Comparison of ENCODE assay signal across 13 cellular contexts in genomic region chr16:27436065-27436464, GRCh38. TPM values are rescaled to one million over a fixed set of nuclear protein-coding genes. Genes with fewer than 3 reads are reported as not detected.
DNase-seq lines count a peak whose midpoint lies in the region; ATAC-seq and TF ChIP-seq lines count a peak whose summit lies in the region.
"Had no signal": no experiment of that assay in that cellular context is flagged by ENCODE, and none has a peak within 500 bp of the region (broad histone marks: within the 10 kb centered on the region; RNA-seq: fewer than 3 reads in every experiment).

No MANE protein-coding gene starts in this region.

- no peak for ATAC-seq in stimulated activated naive B cell treated with anti-CD40 and anti-IgM and Interleukin-4, amounts not matched to agents 10 μg/mL and 1 μg/mL and 100 μg/mL, for 72 hours (replicated peaks)
- ATAC-seq in HG03354 (IDR thresholded peaks at IDR 0.05; ENCODE audit: poor library complexity, severe bottlenecking, unreplicated experiment) (no peak), HG03097 (IDR thresholded peaks at IDR 0.05; ENCODE audit: low FRiP score, unreplicated experiment) (no peak)

- H3K4me3 Mint-ChIP-seq in glutamatergic neuron (ENCODE audit: unreplicated experiment): no peak overlapping the region
- peak overlapping the region in 1 of 2 donors; percentile 33 for H3K4me3 Mint-ChIP-seq in stimulated activated naive B cell treated with anti-CD40 and anti-IgM and Interleukin-4, amounts not matched to agents 10 μg/mL and 1 μg/mL and 100 μg/mL, for 72 hours
- H3K4me3 Mint-ChIP-seq: nephron had no signal

- no peak overlapping the region for H3K27ac Mint-ChIP-seq in glutamatergic neuron (ENCODE audit: unreplicated experiment)
- peak overlapping the region; percentile 93 for H3K27ac Mint-ChIP-seq in stimulated activated naive B cell treated with anti-CD40 and anti-IgM and Interleukin-4, amounts not matched to agents 10 μg/mL and 1 μg/mL and 100 μg/mL, for 72 hours
- H3K27ac Mint-ChIP-seq: nephron had no signal

- peaks cover 5% of the 10 kb centered on the region for H3K27me3 Mint-ChIP-seq in glutamatergic neuron (ENCODE audit: unreplicated experiment)
- no peaks in the 10 kb centered on the region for H3K27me3 Mint-ChIP-seq in stimulated activated naive B cell treated with anti-CD40 and anti-IgM and Interleukin-4, amounts not matched to agents 10 μg/mL and 1 μg/mL and 100 μg/mL, for 72 hours

- peaks cover 2% of the 10 kb centered on the region for H3K4me1 Mint-ChIP-seq in glutamatergic neuron (ENCODE audit: low read depth, unreplicated experiment)
- H3K4me1 Mint-ChIP-seq in stimulated activated naive B cell treated with anti-CD40 and anti-IgM and Interleukin-4, amounts not matched to agents 10 μg/mL and 1 μg/mL and 100 μg/mL, for 72 hours: peaks cover 58 to 79% of the 10 kb centered on the region in 2 donors

- peaks cover under 1% of the 10 kb centered on the region for H3K9me3 Mint-ChIP-seq in glutamatergic neuron (ENCODE audit: unreplicated experiment)
- peaks cover 0 to 3% of the 10 kb centered on the region in 2 donors for H3K9me3 Mint-ChIP-seq in stimulated activated naive B cell treated with anti-CD40 and anti-IgM and Interleukin-4, amounts not matched to agents 10 μg/mL and 1 μg/mL and 100 μg/mL, for 72 hours
- H3K9me3 Mint-ChIP-seq: nephron had no signal

- TF ChIP-seq CTCF in glutamatergic neuron (IDR thresholded peaks at IDR 0.05; ENCODE audit: partially characterized antibody, unreplicated experiment): no peak

- no peaks in the 10 kb centered on the region for H3K36me3 Mint-ChIP-seq in glutamatergic neuron (ENCODE audit: unreplicated experiment)
- peaks cover 79 to 91% of the 10 kb centered on the region in 2 donors for H3K36me3 Mint-ChIP-seq in stimulated activated naive B cell treated with anti-CD40 and anti-IgM and Interleukin-4, amounts not matched to agents 10 μg/mL and 1 μg/mL and 100 μg/mL, for 72 hours

- DNase-seq in activated effector memory CD4-positive, alpha-beta T cell treated with anti-CD3 and anti-CD28 coated beads, Interleukin-2, amount 50 U/mL, for 16 hours: peak; percentile 34
- DNase-seq in activated effector memory CD4-positive, alpha-beta T cell treated with Interleukin-2 at 50 U/mL for 16 hours: no peak
- DNase-seq in activated CD8-positive, alpha-beta memory T cell treated with anti-CD3 and anti-CD28 coated beads, Interleukin-2, amount 50 U/mL, for 4 hours: peak; percentile 11
- DNase-seq in glutamatergic neuron (peak; percentile 2), DMS 273 (lab: John Stamatoyannopoulos, UW; ENCODE audit: unreplicated experiment) (no peak)
- no peak for DNase-seq in stimulated activated naive B cell treated with anti-CD40 and anti-IgM and Interleukin-4, amounts not matched to agents 10 μg/mL and 1 μg/mL and 100 μg/mL, for 72 hours
- DNase-seq: left ventricle myocardium inferior; OCI-M1; stimulated activated CD4-positive, alpha-beta T cell treated with anti-CD3 and anti-CD28 coated beads, Interleukin-1b, Interleukin-23, amount 100 ng/mL, for 48 hours had no signal

RNA-seq across cellular contexts. Expression of gene IL21R, which starts 34.1 kb away (rescaled TPM):
- total RNA-seq in glutamatergic neuron (ENCODE audit: unreplicated experiment): 0.86 TPM
- total RNA-seq: HT-29 had no signal

Comparison
In these comparisons a context has a peak if more than half of its experiments do, and no peak if none do; other contexts are left out.
1. DNase-seq: peak in activated effector memory CD4-positive, alpha-beta T cell treated with anti-CD3 and anti-CD28 coated beads, Interleukin-2, amount 50 U/mL, for 16 hours (single experiment), activated CD8-positive, alpha-beta memory T cell treated with anti-CD3 and anti-CD28 coated beads, Interleukin-2, amount 50 U/mL, for 4 hours (single experiment) and glutamatergic neuron (single experiment); none in activated effector memory CD4-positive, alpha-beta T cell treated with Interleukin-2 at 50 U/mL for 16 hours (single experiment), stimulated activated naive B cell treated with anti-CD40 and anti-IgM and Interleukin-4, amounts not matched to agents 10 μg/mL and 1 μg/mL and 100 μg/mL, for 72 hours (single experiment) and DMS 273 (single experiment).